Comparison of ENCODE assay signal across 8 cellular contexts in genomic region chr7:95871078-95871848, GRCh38.
DNase-seq lines count a peak whose midpoint lies in the region; ATAC-seq, FAIRE-seq and TF ChIP-seq lines count a peak whose summit lies in the region.

No MANE protein-coding gene starts in this region.

- POLR2A ChIA-PET in activated CD4-positive, alpha-beta memory T cell treated with anti-CD3 and anti-CD28 coated beads for 36 hours (lab: Charles Lee), result no interaction called here

- H3K4me3 Mint-ChIP-seq in activated CD4-positive, alpha-beta memory T cell treated with anti-CD3 and anti-CD28 coated beads for 36 hours, result no peak overlapping the region

- no peaks in the 10 kb centered on the region for H3K4me1 Mint-ChIP-seq in activated CD4-positive, alpha-beta memory T cell treated with anti-CD3 and anti-CD28 coated beads for 36 hours (ENCODE audit: low read depth)

- H3K36me3 ChIP-seq in bronchial epithelial cell (ENCODE audit: control insufficient read depth, insufficient read depth, low read length) (no peaks in the 10 kb centered on the region), left lung (no peaks in the 10 kb centered on the region)

- H3K36me3 Mint-ChIP-seq in activated CD4-positive, alpha-beta memory T cell treated with anti-CD3 and anti-CD28 coated beads for 36 hours, result no peaks in the 10 kb centered on the region

- TF ChIP-seq POLR2A in lower leg skin (IDR thresholded peaks at IDR 0.05), result no peak

- H3K27me3 ChIP-seq in bronchial epithelial cell (ENCODE audit: control insufficient read depth, insufficient read depth, low read length), result peaks cover 2% of the 10 kb centered on the region
- H3K27me3 ChIP-seq in left lung, result no peaks in the 10 kb centered on the region

- FAIRE-seq in bronchial epithelial cell (lab: Jason Lieb, UNC), result no peak

- intact Hi-C loops in left lung (cut with DNase I) (loop anchor here in 1 of 2 donors (5.0 kb wide), 1 partner anchor 149 kb away; no protein-coding TSS in a partner anchor), lower leg skin (cut with DNase I; ENCODE audit: low total_unique reads) (no loop called here)
- intact Hi-C loops in activated CD4-positive, alpha-beta memory T cell treated with anti-CD3 and anti-CD28 coated beads for 36 hours (cut with micrococcal nuclease), result loop anchor here (1.0 to 5.0 kb wide), 2 partner anchors 149 to 360 kb away; no protein-coding TSS in a partner anchor

- CTCF ChIA-PET in activated CD4-positive, alpha-beta memory T cell treated with anti-CD3 and anti-CD28 coated beads for 36 hours (lab: Charles Lee), result interaction anchor here (0.5 to 2.8 kb wide), 5 partner anchors 22 to 360 kb away, joined by 3 to 15 read pairs (median 4); no protein-coding TSS in a partner anchor

- H3K27ac ChIP-seq in left lung, result no peak overlapping the region

- H3K9me3 Mint-ChIP-seq in activated CD4-positive, alpha-beta memory T cell treated with anti-CD3 and anti-CD28 coated beads for 36 hours, result no peaks in the 10 kb centered on the region

- 20 to 22% methylated on average over 6 of the region's 6 CpGs for WGBS in lower leg skin, 2 donors

- DNase-seq in ACHN, result peak; percentile 78
- peak; percentile 84 for DNase-seq in NCI-H69 (lab: John Stamatoyannopoulos, UW)
- peak; percentile 47 for DNase-seq in bronchial epithelial cell (ENCODE audit: low read depth)
- DNase-seq in left lung, result no peak
- no peak for DNase-seq in lower leg skin (ENCODE audit: low spot score in 2 of 2)
- DNase-seq in activated CD4-positive, alpha-beta memory T cell treated with anti-CD3 and anti-CD28 coated beads for 36 hours, result no peak

- H3K4me3 ChIP-seq in bronchial epithelial cell (ENCODE audit: low read depth, low read length), result no peak overlapping the region
- no peak overlapping the region for H3K4me3 ChIP-seq in left lung
- H3K4me3 ChIP-seq in lower leg skin (ENCODE audit: low read depth, poor library complexity, severe bottlenecking), result no peak overlapping the region

- H3K27ac Mint-ChIP-seq in activated CD4-positive, alpha-beta memory T cell treated with anti-CD3 and anti-CD28 coated beads for 36 hours, result no peak overlapping the region

- H3K27me3 Mint-ChIP-seq in activated CD4-positive, alpha-beta memory T cell treated with anti-CD3 and anti-CD28 coated beads for 36 hours, result peaks cover 8% of the 10 kb centered on the region

- no peaks in the 10 kb centered on the region for H3K4me1 ChIP-seq in left lung

- in situ Hi-C loops in ACHN (cut with HindIII; ENCODE audit: low pct_ligation_motif_present, low pct_unique_long_range_greater_than_20kb, low sequenced_read_pairs), result no loop called here

- H3K9me3 ChIP-seq in left lung, result no peaks in the 10 kb centered on the region

- ATAC-seq in HG03520 (IDR thresholded peaks at IDR 0.05; ENCODE audit: unreplicated experiment) (peak; percentile 39), left lung (peak; percentile 83)

- peak; percentile 62 for TF ChIP-seq CTCF in GM12873 (IDR thresholded peaks at IDR 0.05; ENCODE audit: insufficient read depth, low read depth, low read length, missing control alignments)
- peak; percentile 64 for TF ChIP-seq CTCF in bronchial epithelial cell (IDR thresholded peaks at IDR 0.05; ENCODE audit: insufficient read depth, low read length, severe bottlenecking)
- peak; percentile 26 to 37 for TF ChIP-seq CTCF in left lung (IDR thresholded peaks at IDR 0.05)
- TF ChIP-seq CTCF in lower leg skin (IDR thresholded peaks at IDR 0.05), result no peak

Comparison
In these comparisons a context has a peak if more than half of its experiments do, and no peak if none do; other contexts are left out.
1. DNase-seq: peak in ACHN (single experiment), NCI-H69 (single experiment) and bronchial epithelial cell (single experiment); none in left lung (0 of 2), lower leg skin (0 of 2) and activated CD4-positive, alpha-beta memory T cell treated with anti-CD3 and anti-CD28 coated beads for 36 hours (single experiment).
2. CTCF ChIP-seq: peak in GM12873 (single experiment), bronchial epithelial cell (single experiment) and left lung (2 of 2); none in lower leg skin (0 of 3).